ENCODE assay signal across 8 cellular contexts in the genomic region with DNA sequence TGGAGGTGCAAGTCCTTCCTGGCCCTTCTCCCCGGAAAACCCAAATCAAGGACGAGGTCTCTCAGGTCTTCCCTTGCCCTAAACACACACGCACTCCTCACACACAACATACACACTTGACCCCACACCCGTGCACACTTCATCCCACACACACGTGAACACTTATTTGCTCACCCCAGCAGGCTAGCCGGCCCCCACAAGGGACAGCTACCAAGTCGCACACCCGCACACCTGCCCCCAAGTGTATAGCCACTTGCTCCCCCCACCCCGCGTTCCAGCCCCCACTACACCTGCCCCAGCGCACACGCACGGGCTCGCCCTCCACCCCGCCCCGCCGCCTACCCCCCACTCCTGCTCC. TPM values are rescaled to one million over a fixed set of nuclear protein-coding genes. Genes with fewer than 3 reads are reported as not detected.
DNase-seq lines count a peak whose midpoint lies in the region; ATAC-seq, FAIRE-seq and TF ChIP-seq lines count a peak whose summit lies in the region.

No MANE protein-coding gene starts in this region.

- dilution Hi-C loops in endothelial cell of umbilical vein (cut with MboI; ENCODE audit: extremely low pct_ligation_motif_present, low sequenced_read_pairs): no loop called here

- H3K27me3 ChIP-seq in H7 (ENCODE audit: control insufficient read depth, insufficient read depth, low read length): no peaks in the 10 kb centered on the region
- H3K27me3 ChIP-seq in endothelial cell of umbilical vein (ENCODE audit: control insufficient read depth in 2 of 2, insufficient read depth in 2 of 2, low read length in 2 of 2): no peaks in the 10 kb centered on the region

- peak overlapping the region; percentile 31 for H3K4me2 ChIP-seq in endothelial cell of umbilical vein (ENCODE audit: insufficient read depth, low read length)

- peaks cover 33% of the 10 kb centered on the region for H3K79me2 ChIP-seq in endothelial cell of umbilical vein (ENCODE audit: control insufficient read depth, insufficient read depth, low read length)

- POLR2A ChIA-PET in T-cell (lab: Charles Lee): interaction anchor here in 1 of 2 donors (0.6 to 0.9 kb wide), 2 partner anchors 9 to 14 kb away, joined by 4 to 5 read pairs; no protein-coding TSS in a partner anchor
- POLR2A ChIA-PET in endothelial cell of umbilical vein (lab: Charles Lee): interaction anchor here (0.9 to 1.5 kb wide), 3 partner anchors 8 to 65 kb away, joined by 3 to 6 read pairs (median 3); a partner anchor contains a TSS

- peak overlapping the region; percentile 84 to 97 (median 92) for H3K4me3 Mint-ChIP-seq in T-cell
- H3K4me3 Mint-ChIP-seq in natural killer cell treated with Interleukin-12 subunit alpha and Interleukin-12 subunit beta and Interleukin-15 and Interleukin-18, amount 100 ng/mL, for 72 hours: peak overlapping the region; percentile 89

- no peaks in the 10 kb centered on the region for H3K36me3 ChIP-seq in H7 (replicated peaks; ENCODE audit: control insufficient read depth, insufficient read depth, low read length)
- H3K36me3 ChIP-seq in endothelial cell of umbilical vein (ENCODE audit: control insufficient read depth in 2 of 2, extremely low read depth in 1 of 2, insufficient read depth in 2 of 2, low read length in 2 of 2): no peaks in the 10 kb centered on the region

- no peaks in the 10 kb centered on the region for H3K9me3 ChIP-seq in endothelial cell of umbilical vein (replicated peaks; ENCODE audit: control insufficient read depth, insufficient read depth, low read length)

- peak in 3 of 4 experiments; percentile 23 to 38 (median 27) for ATAC-seq in T-cell (replicated peaks in 1 of 4)
- peak; percentile 3 to 22 for ATAC-seq in natural killer cell treated with Interleukin-12 subunit alpha and Interleukin-12 subunit beta and Interleukin-15 and Interleukin-18, amount 100 ng/mL, for 72 hours
- ATAC-seq in HG02938 (IDR thresholded peaks at IDR 0.05; ENCODE audit: unreplicated experiment): no peak
- ATAC-seq in HG03565 (IDR thresholded peaks at IDR 0.05; ENCODE audit: unreplicated experiment): no peak

- H3K4me3 ChIP-seq in H7 (ENCODE audit: insufficient read depth, low read depth, low read length) (peak overlapping the region; percentile 60), endothelial cell of umbilical vein (replicated peaks in 1 of 3; ENCODE audit: insufficient read depth in 1 of 3, low read depth in 1 of 3, low read length in 3 of 3) (peak overlapping the region in 2 of 3 experiments; percentile 37 to 84)

- DNase-seq in H7 (no peak), T-cell (peak in 4 of 34 experiments; percentile 5 to 22 (median 13)), endothelial cell of umbilical vein (ENCODE audit: low read depth, low spot score) (no peak), GF-D8 (lab: John Stamatoyannopoulos, UW) (no peak)
- DNase-seq in natural killer cell treated with Interleukin-12 subunit alpha and Interleukin-12 subunit beta and Interleukin-15 and Interleukin-18, amount 100 ng/mL, for 72 hours (ENCODE audit: low spot score): no peak

- no peaks in the 10 kb centered on the region for H3K9me1 ChIP-seq in endothelial cell of umbilical vein (replicated peaks; ENCODE audit: control insufficient read depth, extremely low read depth, insufficient read depth, low read length)

- no peaks in the 10 kb centered on the region for H3K27me3 Mint-ChIP-seq in T-cell
- H3K27me3 Mint-ChIP-seq in natural killer cell treated with Interleukin-12 subunit alpha and Interleukin-12 subunit beta and Interleukin-15 and Interleukin-18, amount 100 ng/mL, for 72 hours: no peaks in the 10 kb centered on the region

- H3K4me1 ChIP-seq in endothelial cell of umbilical vein (ENCODE audit: control insufficient read depth, extremely low read depth, insufficient read depth, low read length): peaks cover 46% of the 10 kb centered on the region

- no peaks in the 10 kb centered on the region for H3K9me3 Mint-ChIP-seq in T-cell
- H3K9me3 Mint-ChIP-seq in natural killer cell treated with Interleukin-12 subunit alpha and Interleukin-12 subunit beta and Interleukin-15 and Interleukin-18, amount 100 ng/mL, for 72 hours: no peaks in the 10 kb centered on the region

- CTCF ChIA-PET in T-cell (lab: Charles Lee): no interaction called here
- CTCF ChIA-PET in endothelial cell of umbilical vein (lab: Charles Lee): interaction anchor here (1.3 to 3.8 kb wide), 4 partner anchors 8 to 192 kb away, joined by 4 to 13 read pairs (median 6); a partner anchor contains a TSS

- H2AFZ ChIP-seq in endothelial cell of umbilical vein (ENCODE audit: low read depth, low read length): peak overlapping the region; percentile 12

- TF ChIP-seq POLR2A in endothelial cell of umbilical vein (IDR thresholded peaks at IDR 0.05; ENCODE audit: low read depth, low read length): no peak

- intact Hi-C loops in endothelial cell of umbilical vein (cut with micrococcal nuclease): loop anchor here (10.0 kb wide), 1 partner anchor 866 kb away; a partner anchor contains a TSS

- TF ChIP-seq CTCF in C4-2B (conservative IDR thresholded peaks at IDR 0.05) (no peak), endothelial cell of umbilical vein (IDR thresholded peaks at IDR 0.05; ENCODE audit: extremely low read depth in 1 of 2, insufficient read depth in 1 of 2, low read depth in 1 of 2, low read length in 2 of 2) (no peak)

- peak overlapping the region; percentile 91 for H3K27ac ChIP-seq in C4-2B
- H3K27ac ChIP-seq in endothelial cell of umbilical vein (ENCODE audit: insufficient read depth, low read depth, low read length): peak overlapping the region; percentile 73

- H3K9ac ChIP-seq in endothelial cell of umbilical vein (replicated peaks; ENCODE audit: extremely low read depth, insufficient read depth, low read length): peak overlapping the region; percentile 76

- no TSS peak for BruUV-seq in endothelial cell of umbilical vein (replicated peaks; lab: Mats Ljungman, UMichigan)

- H3K36me3 Mint-ChIP-seq in T-cell: no peaks in the 10 kb centered on the region
- H3K36me3 Mint-ChIP-seq in natural killer cell treated with Interleukin-12 subunit alpha and Interleukin-12 subunit beta and Interleukin-15 and Interleukin-18, amount 100 ng/mL, for 72 hours: no peaks in the 10 kb centered on the region

- peak overlapping the region; percentile 86 to 88 for H3K27ac Mint-ChIP-seq in T-cell
- peak overlapping the region; percentile 87 to 90 for H3K27ac Mint-ChIP-seq in natural killer cell treated with Interleukin-12 subunit alpha and Interleukin-12 subunit beta and Interleukin-15 and Interleukin-18, amount 100 ng/mL, for 72 hours

- H3K4me1 Mint-ChIP-seq in T-cell: peaks cover 50 to 54% (median 50%) of the 10 kb centered on the region in 3 donors
- H3K4me1 Mint-ChIP-seq in natural killer cell treated with Interleukin-12 subunit alpha and Interleukin-12 subunit beta and Interleukin-15 and Interleukin-18, amount 100 ng/mL, for 72 hours (ENCODE audit: low read depth in 2 of 2): peaks cover 28 to 32% of the 10 kb centered on the region in 2 donors

- no peak for FAIRE-seq in endothelial cell of umbilical vein (lab: Jason Lieb, UNC)

- no peaks in the 10 kb centered on the region for H4K20me1 ChIP-seq in endothelial cell of umbilical vein (replicated peaks; ENCODE audit: control insufficient read depth, extremely low read depth, insufficient read depth, low read length)

TF ChIP-seq in endothelial cell of umbilical vein, 7 proteins besides CTCF, POLR2A, EP300 and RAD21:
- no peak for TF ChIP-seq POLR2AphosphoS5 (IDR thresholded peaks at IDR 0.05; ENCODE audit: insufficient read depth, low read depth, low read length)
- no peak for TF ChIP-seq GATA2 (IDR thresholded peaks at IDR 0.05; ENCODE audit: insufficient read depth, insufficient read length, low read depth, low read length)
- no peak for TF ChIP-seq FOS (IDR thresholded peaks at IDR 0.05; ENCODE audit: borderline replicate concordance, insufficient read depth, low read length)
- TF ChIP-seq EZH2 (IDR thresholded peaks at IDR 0.05; ENCODE audit: borderline replicate concordance, low read depth, low read length, severe bottlenecking): no peak
- no peak for TF ChIP-seq MYC (IDR thresholded peaks at IDR 0.05; ENCODE audit: low read depth, low read length)
- no peak for TF ChIP-seq JUN (IDR thresholded peaks at IDR 0.05; ENCODE audit: borderline replicate concordance, insufficient read depth, insufficient read length, low read depth)
- TF ChIP-seq, protein P1, sequence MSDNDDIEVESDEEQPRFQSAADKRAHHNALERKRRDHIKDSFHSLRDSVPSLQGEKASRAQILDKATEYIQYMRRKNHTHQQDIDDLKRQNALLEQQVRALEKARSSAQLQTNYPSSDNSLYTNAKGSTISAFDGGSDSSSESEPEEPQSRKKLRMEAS (IDR thresholded peaks at IDR 0.05; ENCODE audit: insufficient read depth, insufficient read length): no peak

RNA-seq across cellular contexts. Expression of a gene that starts 0.4 kb away (rescaled TPM):
- total RNA-seq in H7 (2014; rRNA removed; shearing (Covaris generic)): 16.4 and 19.5 TPM in 2 replicates
- 10 to 100 TPM; 21.4 to 23.3 (median 21.8) TPM for total RNA-seq in T-cell
- total RNA-seq in endothelial cell of umbilical vein: 34.9 and 37.6 TPM in 2 replicates
- polyA plus RNA-seq in endothelial cell of umbilical vein: 22.3 and 25.4 TPM in 2 replicates
- 17.7 and 18.3 TPM in 2 replicates for polyA plus RNA-seq in endothelial cell of umbilical vein (2011; cell fraction: cytosol; rRNA removed)
- polyA plus RNA-seq in endothelial cell of umbilical vein (2011; cell fraction: nucleus; rRNA removed): 22.6 and 26.4 TPM in 2 replicates
- polyA plus RNA-seq in endothelial cell of umbilical vein (2012): 27.0 and 29.0 TPM in 2 replicates
- 41.6 and 43.9 TPM in 2 replicates for polyA minus RNA-seq in endothelial cell of umbilical vein
- 15.0 TPM for polyA minus RNA-seq in endothelial cell of umbilical vein (2011; cell fraction: cytosol; rRNA and poly(A)+ RNA removed)
- 24.8 and 27.1 TPM in 2 replicates for polyA minus RNA-seq in endothelial cell of umbilical vein (2011; cell fraction: nucleus; rRNA and poly(A)+ RNA removed)
- 10 to 100 TPM; 19.9 to 38.0 TPM for total RNA-seq in natural killer cell treated with Interleukin-12 subunit alpha and Interleukin-12 subunit beta and Interleukin-15 and Interleukin-18, amount 100 ng/mL, for 72 hours

RNA-seq across cellular contexts. Expression of a gene that starts 8.2 kb away (rescaled TPM):
- 8.4 and 11.4 TPM in 2 replicates for total RNA-seq in H7 (2014; rRNA removed; shearing (Covaris generic))
- total RNA-seq in T-cell (10 to 100 TPM; 19.3 to 27.1 (median 21.4) TPM), endothelial cell of umbilical vein (15.0 and 16.0 TPM in 2 replicates)
- 3.6 and 4.6 TPM in 2 replicates for polyA plus RNA-seq in endothelial cell of umbilical vein
- 6.9 and 8.1 TPM in 2 replicates for polyA plus RNA-seq in endothelial cell of umbilical vein (2011; cell fraction: cytosol; rRNA removed)
- polyA plus RNA-seq in endothelial cell of umbilical vein (2011; cell fraction: nucleus; rRNA removed): 4.5 and 8.9 TPM in 2 replicates
- polyA plus RNA-seq in endothelial cell of umbilical vein (2012): 13.9 and 19.0 TPM in 2 replicates
- polyA minus RNA-seq in endothelial cell of umbilical vein: 3.9 and 4.4 TPM in 2 replicates
- polyA minus RNA-seq in endothelial cell of umbilical vein (2011; cell fraction: cytosol; rRNA and poly(A)+ RNA removed): 7.0 TPM
- 4.2 and 6.7 TPM in 2 replicates for polyA minus RNA-seq in endothelial cell of umbilical vein (2011; cell fraction: nucleus; rRNA and poly(A)+ RNA removed)
- total RNA-seq in natural killer cell treated with Interleukin-12 subunit alpha and Interleukin-12 subunit beta and Interleukin-15 and Interleukin-18, amount 100 ng/mL, for 72 hours: 10 to 100 TPM; 16.5 to 17.6 TPM

Comparison
In these comparisons a context has a peak if more than half of its experiments do, and no peak if none do; other contexts are left out.
1. ATAC-seq: peak in T-cell (3 of 4) and natural killer cell treated with Interleukin-12 subunit alpha and Interleukin-12 subunit beta and Interleukin-15 and Interleukin-18, amount 100 ng/mL, for 72 hours (2 of 2); none in HG02938 (single experiment) and HG03565 (single experiment).